33 cellular contexts compared by ENCODE assay signal in genomic region chr16:87919681-87919994, GRCh38. TPM values are rescaled to one million over a fixed set of nuclear protein-coding genes. Genes with fewer than 3 reads are reported as not detected.
"Had no signal": no experiment of that assay in that cellular context is flagged by ENCODE, and none has a peak within 500 bp of the region (broad histone marks: within the 10 kb centered on the region; RNA-seq: fewer than 3 reads in every experiment).

No MANE protein-coding gene starts in this region.

- ATAC-seq: activated CD4-positive, alpha-beta T cell treated with anti-CD3 and anti-CD28 coated beads for 36 hours; activated CD4-positive, CD25-positive, alpha-beta regulatory T cell treated with anti-CD3 and anti-CD28 coated beads, Interleukin-2, amount 50 U/mL, for 24 hours; activated CD8-positive, alpha-beta T cell treated with anti-CD3 and anti-CD28 coated beads, Interleukin-2, amount 10 ng/mL, durations not matched to agents 7 days and 5 days; activated naive CD4-positive, alpha-beta T cell treated with anti-CD3 and anti-CD28 coated beads, Interleukin-2, amount 50 U/mL, for 72 hours; body of pancreas; PC-3 had no signal

- H3K4me3 ChIP-seq: body of pancreas, Peyer's patch, SJSA1 had no signal

- FAIRE-seq: astrocyte, TTC549 had no signal

- DNase-seq: activated CD4-positive, alpha-beta T cell treated with anti-CD3 and anti-CD28 coated beads for 36 hours; activated CD4-positive, alpha-beta T cell treated with anti-CD3 and anti-CD28 coated beads, Interleukin-2, amount 10 ng/mL, durations not matched to agents 7 days and 5 days; activated CD4-positive, alpha-beta T cell treated with anti-CD3 and anti-CD28 coated beads, Interleukin-2, amount 50 U/mL, for 48 hours; activated CD8-positive, alpha-beta T cell treated with anti-CD3 and anti-CD28 coated beads, Interleukin-2, amount 10 ng/mL, durations not matched to agents 7 days and 5 days; activated gamma-delta T cell treated with Interleukin-2 at 50 U/mL for 16 hours; activated naive CD4-positive, alpha-beta T cell treated with anti-CD3 and anti-CD28 coated beads for 36 hours; activated T-cell treated with anti-CD3 and anti-CD28 coated beads, Interleukin-2, amount 50 U/mL, for 24 hours; adrenal gland; body of pancreas; NCI-H1092 treated with DMSO at 0.1 percent for 48 hours; NCI-H1417; NCI-H146; NCI-H187; NCI-H2029 treated with DMSO at 0.1 percent for 48 hours; NCI-H2107; NCI-H2171; NCI-H510A treated with DMSO at 0.1 percent for 48 hours; NCI-H526 treated with DMSO at 0.1 percent for 48 hours; NCI-H774; PC-3; Peyer's patch; RPMI8226; SHP77 treated with DMSO at 0.1 percent for 48 hours; SK-N-SH had no signal

- H3K27me3 ChIP-seq: adrenal gland, body of pancreas, breast epithelium, Peyer's patch had no signal

- H3K4me1 ChIP-seq: breast epithelium, SJSA1 had no signal

- H3K36me3 ChIP-seq: adrenal gland, breast epithelium, Peyer's patch, SJSA1 had no signal

- H3K4me2 ChIP-seq: SK-N-SH had no signal

- H3K9me3 ChIP-seq: adrenal gland, body of pancreas, breast epithelium, Peyer's patch, SJSA1, SK-N-SH had no signal

- H3K9ac ChIP-seq: SK-N-SH had no signal

- H3K27ac ChIP-seq: Peyer's patch, SJSA1 had no signal

RNA-seq across cellular contexts. Expression of gene CA5A, which starts 16.7 kb away (rescaled TPM):
- total RNA-seq: activated CD4-positive, alpha-beta T cell treated with anti-CD3 and anti-CD28 coated beads for 36 hours; activated CD4-positive, alpha-beta T cell treated with anti-CD3 and anti-CD28 coated beads, Interleukin-2, amount 10 ng/mL, durations not matched to agents 7 days and 5 days; activated CD8-positive, alpha-beta T cell treated with anti-CD3 and anti-CD28 coated beads, Interleukin-2, amount 10 ng/mL, durations not matched to agents 7 days and 5 days; activated naive CD4-positive, alpha-beta T cell treated with anti-CD3 and anti-CD28 coated beads for 36 hours; activated naive CD4-positive, alpha-beta T cell treated with anti-CD3 and anti-CD28 coated beads, Interleukin-2, amount 50 U/mL, for 72 hours; activated T-helper 2 cell treated with anti-CD3 and anti-CD28 coated beads, Interferon-gamma antibody, Interleukin-2, Interleukin-4, amounts not matched to agents 10 μg/mL and 5 μg/mL and 100 μg/mL, durations not matched to agents 14 hours and 24 hours and 36 hours; astrocyte; body of pancreas; breast epithelium; cardiac septum; M059J; PC-3; Peyer's patch; SJSA1 had no signal
- polyA plus RNA-seq: adrenal gland, SK-N-SH had no signal
